8 cellular contexts compared by ENCODE assay signal in the genomic region with DNA sequence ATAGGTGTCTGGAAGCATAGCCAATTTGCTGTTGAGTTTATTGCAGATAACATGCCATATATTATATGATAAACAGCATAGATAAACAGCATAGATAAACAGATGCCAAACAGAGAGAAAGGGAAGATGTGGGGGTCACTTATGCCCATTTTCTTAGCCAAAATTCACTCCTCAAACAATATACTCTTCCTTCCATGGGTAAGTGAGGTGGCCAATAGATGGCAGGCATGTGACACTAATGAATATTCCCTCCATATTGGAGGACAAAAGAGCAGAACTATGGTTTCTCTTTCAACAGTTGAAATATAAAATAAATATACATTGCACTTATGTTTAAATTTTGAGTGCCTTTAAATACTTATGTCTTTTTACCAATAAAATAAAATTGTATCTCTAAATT.
A peak's percentile ranks its signal among the peaks of the same experiment; 100 is the strongest.
DNase-seq lines count a peak whose midpoint lies in the region; ATAC-seq and TF ChIP-seq lines count a peak whose summit lies in the region.

No MANE protein-coding gene starts in this region.

- DNase-seq in HuH-7 (ENCODE audit: low spot score) (peak; percentile 1), astrocyte of the cerebellum (ENCODE audit: low read depth) (no peak), NCI-H146 treated with DMSO at 0.1 percent for 48 hours (lab: John Stamatoyannopoulos, UW; ENCODE audit: unreplicated experiment) (no peak)
- DNase-seq in activated T-cell treated with anti-CD3 and anti-CD28 coated beads, Interleukin-2, amount 50 U/mL, for 48 hours = no peak

- no peaks in the 10 kb centered on the region for H3K4me1 Mint-ChIP-seq in nephron

- H3K36me3 Mint-ChIP-seq in nephron (ENCODE audit: low read depth) = no peaks in the 10 kb centered on the region

- no peak for ATAC-seq in HG03520 (IDR thresholded peaks at IDR 0.05; ENCODE audit: unreplicated experiment)
- no peak for ATAC-seq in GM19328 (IDR thresholded peaks at IDR 0.05; ENCODE audit: unreplicated experiment)

- H3K27ac Mint-ChIP-seq in nephron = no peak overlapping the region

- H3K4me3 ChIP-seq in astrocyte of the cerebellum (ENCODE audit: low read depth, low read length) = no peak overlapping the region

- H3K9me3 Mint-ChIP-seq in nephron = peaks cover 2% of the 10 kb centered on the region

- no peak overlapping the region for H3K4me3 Mint-ChIP-seq in nephron

- H3K27me3 Mint-ChIP-seq in nephron (ENCODE audit: low read depth) = no peaks in the 10 kb centered on the region

- in situ Hi-C loops in astrocyte of the cerebellum (cut with HindIII; ENCODE audit: low sequenced_read_pairs) = no loop called here

- TF ChIP-seq CTCF in GM12873 (IDR thresholded peaks at IDR 0.05; ENCODE audit: insufficient read depth, low read depth, low read length, missing control alignments) (peak; percentile 18), astrocyte of the cerebellum (IDR thresholded peaks at IDR 0.05; ENCODE audit: low read depth, low read length, missing control alignments) (peak; percentile 33), nephron (IDR thresholded peaks at IDR 0.05; ENCODE audit: unreplicated experiment in 3 of 3) (peak; percentile 34 to 61 (median 38))
